ENCODE assay signal across 16 cellular contexts in genomic region chr2:69566669-69567068, GRCh38.
DNase-seq lines count a peak whose midpoint lies in the region; ATAC-seq and TF ChIP-seq lines count a peak whose summit lies in the region.
"Had no signal": no experiment of that assay in that cellular context is flagged by ENCODE, and none has a peak within 500 bp of the region (broad histone marks: within the 10 kb centered on the region; RNA-seq: fewer than 3 reads in every experiment).

No MANE protein-coding gene starts in this region.

- no peak overlapping the region for H3K4me3 ChIP-seq in IMR-90 (ENCODE audit: insufficient read depth, low read depth, low read length)
- no peak overlapping the region for H3K4me3 ChIP-seq in colonic mucosa
- H3K4me3 ChIP-seq: vagina had no signal

- TF ChIP-seq POLR2A in IMR-90 (IDR thresholded peaks at IDR 0.05; ENCODE audit: low read depth, low read length), result no peak

- peaks cover 2% of the 10 kb centered on the region; the same call in 1 of the 2 replicates for H3K36me3 ChIP-seq in IMR-90 (ENCODE audit: control insufficient read depth, insufficient read depth, low read length)
- H3K36me3 ChIP-seq in colonic mucosa, result no peaks in the 10 kb centered on the region
- H3K36me3 ChIP-seq: vagina had no signal

- dilution Hi-C loops in IMR-90 (cut with HindIII; ENCODE audit: low sequenced_read_pairs, unreplicated experiment), result no loop called here

- TF ChIP-seq RAD21 in IMR-90 (IDR thresholded peaks at IDR 0.05; ENCODE audit: low read length), result no peak

- H3K4me3 Mint-ChIP-seq in activated naive CD4-positive, alpha-beta T cell treated with anti-CD3 and anti-CD28 coated beads, Interleukin-2, amount 10 ng/mL, durations not matched to agents 7 days and 5 days, result no peak overlapping the region
- H3K4me3 Mint-ChIP-seq in stimulated activated effector memory CD8-positive, alpha-beta T cell treated with anti-CD3 and anti-CD28 coated beads, Interleukin-12 subunit alpha, Interleukin-12 subunit beta, amount 100 ng/mL, for 72 hours, result no peak overlapping the region

- no peaks in the 10 kb centered on the region for H3K9me3 ChIP-seq in IMR-90 (ENCODE audit: control insufficient read depth, insufficient read depth, low read length)
- H3K9me3 ChIP-seq in colonic mucosa, result no peaks in the 10 kb centered on the region
- H3K9me3 ChIP-seq: vagina had no signal

- TF ChIP-seq CTCF in IMR-90 (conservative IDR thresholded peaks at IDR 0.05; ENCODE audit: low read depth, low read length), result no peak
- TF ChIP-seq CTCF in colonic mucosa (IDR thresholded peaks at IDR 0.05), result no peak

- H2BK20ac ChIP-seq in IMR-90 (ENCODE audit: low read depth, low read length), result peak overlapping the region; percentile 52

- ATAC-seq in IMR-90 (ENCODE audit: low read depth), result no peak
- ATAC-seq in stimulated activated effector memory CD8-positive, alpha-beta T cell treated with anti-CD3 and anti-CD28 coated beads, Interleukin-12 subunit alpha, Interleukin-12 subunit beta, amount 100 ng/mL, for 72 hours, result peak; percentile 33

- POLR2A ChIA-PET in IMR-90 (lab: Charles Lee; ENCODE audit: unreplicated experiment), result no interaction called here

- H4K8ac ChIP-seq in IMR-90 (ENCODE audit: low read depth in 2 of 2, low read length in 2 of 2), result peak overlapping the region; percentile 4 to 85; a peak in 1 of 4 replicates

- no peak for DNase-seq in activated naive CD4-positive, alpha-beta T cell treated with anti-CD3 and anti-CD28 coated beads, Interleukin-2, amount 10 ng/mL, durations not matched to agents 7 days and 5 days
- DNase-seq in activated naive CD4-positive, alpha-beta T cell (lab: John Stamatoyannopoulos, UW), result no peak
- DNase-seq in IMR-90 (no peak), colonic mucosa (no peak), NOMO-1 treated with dmso at 0.1 percent for 144 hours (lab: John Stamatoyannopoulos, UW; ENCODE audit: unreplicated experiment) (no peak), SW480 (ENCODE audit: low spot score) (no peak)
- DNase-seq in stimulated activated effector memory CD8-positive, alpha-beta T cell treated with anti-CD3 and anti-CD28 coated beads, Interleukin-12 subunit alpha, Interleukin-12 subunit beta, amount 100 ng/mL, for 72 hours (ENCODE audit: low spot score in 2 of 2), result no peak
- no peak for DNase-seq in activated CD8-positive, alpha-beta memory T cell treated with anti-CD3 and anti-CD28 coated beads, Interleukin-2, amount 50 U/mL, for 4 hours
- DNase-seq: kidney; midbrain; MM.1S; NCI-H2029; NCI-H524; occipital lobe; stimulated activated naive CD4-positive, alpha-beta T cell had no signal

- peak overlapping the region; percentile 30; the same call in 1 of the 2 replicates for H3K4me2 ChIP-seq in IMR-90 (ENCODE audit: low read depth, low read length)

- CTCF ChIA-PET in activated naive CD4-positive, alpha-beta T cell treated with anti-CD3 and anti-CD28 coated beads, Interleukin-2, amount 10 ng/mL, durations not matched to agents 7 days and 5 days (lab: Charles Lee), result interaction anchor here (1.1 to 7.8 kb wide), 21 partner anchors 7 to 312 kb away, joined by 3 to 92 read pairs (median 13); partner anchors contain the start of gene NFU1
- CTCF ChIA-PET in IMR-90 (lab: Yijun Ruan, JAX), result interaction anchor here (1.5 kb wide), 1 partner anchor 158 kb away, joined by 4 read pairs; no protein-coding TSS in a partner anchor

- peaks cover 65% of the 10 kb centered on the region for H3K4me1 Mint-ChIP-seq in activated naive CD4-positive, alpha-beta T cell treated with anti-CD3 and anti-CD28 coated beads, Interleukin-2, amount 10 ng/mL, durations not matched to agents 7 days and 5 days
- H3K4me1 Mint-ChIP-seq in stimulated activated effector memory CD8-positive, alpha-beta T cell treated with anti-CD3 and anti-CD28 coated beads, Interleukin-12 subunit alpha, Interleukin-12 subunit beta, amount 100 ng/mL, for 72 hours, result peaks cover 93% of the 10 kb centered on the region

- H2AFZ ChIP-seq in IMR-90 (replicated peaks; ENCODE audit: low read length, poor library complexity), result no peak overlapping the region

- peak overlapping the region; percentile 81 for H4K91ac ChIP-seq in IMR-90 (ENCODE audit: insufficient read depth, low read depth, low read length)

- peak overlapping the region; percentile 21 for H3K27ac ChIP-seq in IMR-90 (ENCODE audit: insufficient read depth, low read length)
- H3K27ac ChIP-seq in colonic mucosa, result peak overlapping the region; percentile 17
- H3K27ac ChIP-seq: vagina had no signal

- H3K27ac Mint-ChIP-seq in activated naive CD4-positive, alpha-beta T cell treated with anti-CD3 and anti-CD28 coated beads, Interleukin-2, amount 10 ng/mL, durations not matched to agents 7 days and 5 days, result peak overlapping the region; percentile 19
- H3K27ac Mint-ChIP-seq in stimulated activated effector memory CD8-positive, alpha-beta T cell treated with anti-CD3 and anti-CD28 coated beads, Interleukin-12 subunit alpha, Interleukin-12 subunit beta, amount 100 ng/mL, for 72 hours, result peak overlapping the region; percentile 35

- H3K23ac ChIP-seq in IMR-90 (ENCODE audit: low read depth, low read length), result peak overlapping the region; percentile 51; the same call in 1 of the 2 replicates

- peaks cover 41% of the 10 kb centered on the region for H3K9me1 ChIP-seq in IMR-90 (ENCODE audit: insufficient read depth, low read length)

- peak overlapping the region; percentile 36; the same call in 1 of the 2 replicates for H3K56ac ChIP-seq in IMR-90 (ENCODE audit: extremely low read depth, insufficient read depth, low read length)

- peak overlapping the region; percentile 64 for H2BK120ac ChIP-seq in IMR-90 (ENCODE audit: low read depth, low read length)

- H3K36me3 Mint-ChIP-seq in activated naive CD4-positive, alpha-beta T cell treated with anti-CD3 and anti-CD28 coated beads, Interleukin-2, amount 10 ng/mL, durations not matched to agents 7 days and 5 days, result peaks cover 30% of the 10 kb centered on the region
- peaks cover 19% of the 10 kb centered on the region for H3K36me3 Mint-ChIP-seq in stimulated activated effector memory CD8-positive, alpha-beta T cell treated with anti-CD3 and anti-CD28 coated beads, Interleukin-12 subunit alpha, Interleukin-12 subunit beta, amount 100 ng/mL, for 72 hours

- peaks cover 59% of the 10 kb centered on the region for H4K20me1 ChIP-seq in IMR-90 (ENCODE audit: insufficient read depth, low read length)

- H4K5ac ChIP-seq in IMR-90 (ENCODE audit: low read depth, low read length), result no peak overlapping the region

- H3K14ac ChIP-seq in IMR-90 (replicated peaks; ENCODE audit: low read depth, low read length), result peak overlapping the region; percentile 48; the same call in 1 of the 2 replicates

- H3K4ac ChIP-seq in IMR-90 (ENCODE audit: low read depth, low read length), result peak overlapping the region; percentile 74

- peak overlapping the region; percentile 32; the same call in 1 of the 3 replicates for H2BK15ac ChIP-seq in IMR-90 (ENCODE audit: low read depth, low read length)

- WGBS in IMR-90 (ENCODE audit: extremely low coverage in 2 of 2, insufficient read length in 1 of 2), 2 experiments, result 100% methylated on average over 2 of the region's 4 CpGs; no CpG with 5 or more reads in 1 of the 2 experiments

- H2AK9ac ChIP-seq in IMR-90 (replicated peaks; ENCODE audit: low read depth, low read length, poor library complexity), result no peak overlapping the region

- H3K4me1 ChIP-seq in IMR-90 (ENCODE audit: control insufficient read depth, insufficient read depth, low read length), result peaks cover 25% of the 10 kb centered on the region
- no peaks in the 10 kb centered on the region for H3K4me1 ChIP-seq in colonic mucosa

- H2BK5ac ChIP-seq in IMR-90 (ENCODE audit: low read depth, low read length, poor library complexity, severe bottlenecking), result peak overlapping the region; percentile 68

- peak overlapping the region; percentile 67; the same call in 1 of the 2 replicates for H3K18ac ChIP-seq in IMR-90 (ENCODE audit: low read depth, low read length)

- no peaks in the 10 kb centered on the region for H3K9me3 Mint-ChIP-seq in activated naive CD4-positive, alpha-beta T cell treated with anti-CD3 and anti-CD28 coated beads, Interleukin-2, amount 10 ng/mL, durations not matched to agents 7 days and 5 days
- no peaks in the 10 kb centered on the region for H3K9me3 Mint-ChIP-seq in stimulated activated effector memory CD8-positive, alpha-beta T cell treated with anti-CD3 and anti-CD28 coated beads, Interleukin-12 subunit alpha, Interleukin-12 subunit beta, amount 100 ng/mL, for 72 hours

- no TSS peak for BruUV-seq in IMR-90 (replicated peaks; lab: Mats Ljungman, UMichigan)

- in situ Hi-C loops in IMR-90 (cut with MboI; ENCODE audit: low sequenced_read_pairs), result loop anchor here (10.0 kb wide), 1 partner anchor 248 kb away; no protein-coding TSS in a partner anchor

- peak overlapping the region; percentile 75; the same call in 1 of the 2 replicates for H2AK5ac ChIP-seq in IMR-90 (ENCODE audit: low read depth, low read length)

- intact Hi-C loops in IMR-90 (cut with micrococcal nuclease), result loop anchor here (5.0 kb wide), 1 partner anchor 76 kb away; the partner anchor contains the start of gene AAK1
- intact Hi-C loops in colonic mucosa (cut with DNase I), result loop anchor here (5.0 to 10.0 kb wide), 2 partner anchors 71 to 248 kb away; no protein-coding TSS in a partner anchor

- H3K79me1 ChIP-seq in IMR-90 (ENCODE audit: low read depth in 1 of 2, low read length in 2 of 2), result peaks cover 60 to 93% of the 10 kb centered on the region in 2 experiments

- no peaks in the 10 kb centered on the region for H3K27me3 Mint-ChIP-seq in activated naive CD4-positive, alpha-beta T cell treated with anti-CD3 and anti-CD28 coated beads, Interleukin-2, amount 10 ng/mL, durations not matched to agents 7 days and 5 days

- H3K27me3 ChIP-seq in IMR-90 (ENCODE audit: control insufficient read depth, insufficient read depth, low read length), result no peaks in the 10 kb centered on the region
- no peaks in the 10 kb centered on the region for H3K27me3 ChIP-seq in colonic mucosa
- H3K27me3 ChIP-seq: vagina had no signal

- H3K9ac ChIP-seq in IMR-90 (ENCODE audit: low read depth, low read length), result no peak overlapping the region; the same call in 1 of the 2 replicates
- no peak overlapping the region for H3K9ac ChIP-seq in colonic mucosa (ENCODE audit: low read depth in 2 of 2, low read length in 2 of 2)

TF ChIP-seq in IMR-90, 13 proteins besides CTCF, POLR2A, EP300 and RAD21 (continues in another document):
- no peak for TF ChIP-seq CHD1 (IDR thresholded peaks at IDR 0.05; ENCODE audit: low read depth, low read length)
- TF ChIP-seq, protein P1, sequence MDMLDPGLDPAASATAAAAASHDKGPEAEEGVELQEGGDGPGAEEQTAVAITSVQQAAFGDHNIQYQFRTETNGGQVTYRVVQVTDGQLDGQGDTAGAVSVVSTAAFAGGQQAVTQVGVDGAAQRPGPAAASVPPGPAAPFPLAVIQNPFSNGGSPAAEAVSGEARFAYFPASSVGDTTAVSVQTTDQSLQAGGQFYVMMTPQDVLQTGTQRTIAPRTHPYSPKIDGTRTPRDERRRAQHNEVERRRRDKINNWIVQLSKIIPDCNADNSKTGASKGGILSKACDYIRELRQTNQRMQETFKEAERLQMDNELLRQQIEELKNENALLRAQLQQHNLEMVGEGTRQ (IDR thresholded peaks at IDR 0.05; ENCODE audit: low read depth, low read length), result no peak
- no peak for TF ChIP-seq RCOR1 (IDR thresholded peaks at IDR 0.05; ENCODE audit: insufficient replicate concordance, low read length)
- no peak for TF ChIP-seq MAZ (IDR thresholded peaks at IDR 0.05; ENCODE audit: borderline replicate concordance, low read depth, low read length)
- no peak for TF ChIP-seq NFE2L2 (IDR thresholded peaks at IDR 0.05; ENCODE audit: low read depth, low read length)
